Comparison of ENCODE assay signal across 14 cellular contexts in the genomic region with DNA sequence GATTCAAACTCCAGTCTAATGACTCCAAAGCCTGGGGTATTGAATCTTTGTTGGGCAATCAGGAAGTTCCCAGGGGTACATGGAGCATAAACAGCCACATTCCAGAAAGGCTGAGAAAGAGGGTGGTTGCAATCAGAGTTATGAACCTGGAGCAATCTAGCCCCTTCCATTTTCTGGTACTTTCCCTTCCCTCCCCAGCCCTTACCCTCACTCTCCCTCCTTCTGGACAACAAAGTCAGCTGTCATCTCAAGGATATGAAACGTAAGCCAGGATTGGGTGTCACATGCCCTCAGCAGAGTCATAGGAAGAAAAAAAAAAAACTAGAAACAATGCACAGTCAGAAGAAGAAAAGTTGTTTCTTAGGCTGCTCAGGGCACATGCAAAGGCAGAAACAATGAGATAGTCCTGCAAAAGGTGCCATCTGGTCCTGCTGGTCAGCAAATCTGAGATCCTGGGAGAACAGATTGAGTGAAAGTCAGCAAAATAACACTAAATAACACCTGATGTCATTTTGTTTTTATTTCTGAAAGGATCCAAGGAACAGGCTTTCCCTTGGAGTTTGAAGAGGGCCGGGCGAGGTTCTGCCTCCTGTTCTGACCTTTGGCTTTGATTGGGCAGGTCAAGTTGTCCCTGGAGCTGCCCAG. TPM values are rescaled to one million over a fixed set of nuclear protein-coding genes. Genes with fewer than 3 reads are reported as not detected.
A peak's percentile ranks its signal among the peaks of the same experiment; 100 is the strongest.
DNase-seq lines count a peak whose midpoint lies in the region; ATAC-seq, FAIRE-seq and TF ChIP-seq lines count a peak whose summit lies in the region.
"Had no signal": no experiment of that assay in that cellular context is flagged by ENCODE, and none has a peak within 500 bp of the region (broad histone marks: within the 10 kb centered on the region; RNA-seq: fewer than 3 reads in every experiment).

No MANE protein-coding gene starts in this region.

- WGBS in right cardiac atrium = 60% methylated on average over 3 of the region's 3 CpGs
- WGBS in tibial nerve, 2 donors = 55 to 63% methylated on average over 3 of the region's 3 CpGs

- H3K27me3 ChIP-seq in cardiac muscle cell (no peaks in the 10 kb centered on the region), right cardiac atrium (ENCODE audit: control insufficient read depth, insufficient read depth) (no peaks in the 10 kb centered on the region), bronchial epithelial cell (ENCODE audit: control insufficient read depth, insufficient read depth, low read length) (no peaks in the 10 kb centered on the region), tibial nerve (no peaks in the 10 kb centered on the region)
- H3K27me3 ChIP-seq: spleen, vagina had no signal

- H3K4me1 ChIP-seq in cardiac muscle cell (ENCODE audit: low read depth) = peaks cover 4% of the 10 kb centered on the region
- no peaks in the 10 kb centered on the region for H3K4me1 ChIP-seq in right cardiac atrium (ENCODE audit: control insufficient read depth, insufficient read depth, low read length)
- H3K4me1 ChIP-seq in tibial nerve = no peaks in the 10 kb centered on the region
- H3K4me1 ChIP-seq: spleen, vagina had no signal

- no peak for TF ChIP-seq EP300 in tibial nerve (IDR thresholded peaks at IDR 0.05)

- H3K27ac ChIP-seq in cardiac muscle cell (peak overlapping the region; percentile 26), right cardiac atrium (ENCODE audit: low read length) (no peak overlapping the region), tibial nerve (no peak overlapping the region)
- H3K27ac ChIP-seq: spleen, vagina had no signal

- TF ChIP-seq POLR2A in tibial nerve (IDR thresholded peaks at IDR 0.05) = no peak

- H3K9me3 ChIP-seq in cardiac muscle cell (ENCODE audit: low read depth) (no peaks in the 10 kb centered on the region), right cardiac atrium (ENCODE audit: control insufficient read depth, low read length) (no peaks in the 10 kb centered on the region), tibial nerve (no peaks in the 10 kb centered on the region)
- H3K9me3 ChIP-seq: vagina had no signal

- peak in 1 of 2 donors; percentile 42 for DNase-seq in cardiac muscle cell (ENCODE audit: low read depth in 1 of 2, low spot score in 1 of 2)
- no peak for DNase-seq in right cardiac atrium
- DNase-seq in bronchial epithelial cell (ENCODE audit: low read depth) = peak; percentile 78
- peak; percentile 47 for DNase-seq in kidney glomerular epithelial cell (lab: John Stamatoyannopoulos, UW)
- no peak for DNase-seq in NCI-H2227 (lab: John Stamatoyannopoulos, UW; ENCODE audit: unreplicated experiment)
- no peak for DNase-seq in tibial nerve (ENCODE audit: low spot score in 2 of 2)
- no peak for DNase-seq in nucleus accumbens (lab: John Stamatoyannopoulos, UW)
- DNase-seq: activated CD4-positive, alpha-beta T cell treated with anti-CD3 and anti-CD28 coated beads for 4 hours; KG1; naive thymus-derived CD4-positive, alpha-beta T cell; spleen had no signal

- H3K4me3 ChIP-seq in cardiac muscle cell (no peak overlapping the region), right cardiac atrium (ENCODE audit: low read length) (no peak overlapping the region), bronchial epithelial cell (ENCODE audit: low read depth, low read length) (no peak overlapping the region), tibial nerve (no peak overlapping the region)
- H3K4me3 ChIP-seq: spleen, vagina had no signal

- intact Hi-C loops in right cardiac atrium (cut with DNase I) = no loop called here

- ATAC-seq in right cardiac atrium = no peak
- no peak for ATAC-seq in HG02798 (IDR thresholded peaks at IDR 0.05; ENCODE audit: poor library complexity, unreplicated experiment)
- ATAC-seq: naive thymus-derived CD4-positive, alpha-beta T cell had no signal

- FAIRE-seq in bronchial epithelial cell (lab: Jason Lieb, UNC) = no peak
- FAIRE-seq: islet of Langerhans had no signal

- no peaks in the 10 kb centered on the region for H3K36me3 ChIP-seq in cardiac muscle cell
- H3K36me3 ChIP-seq in bronchial epithelial cell (ENCODE audit: control insufficient read depth, insufficient read depth, low read length) = no peaks in the 10 kb centered on the region
- H3K36me3 ChIP-seq in tibial nerve = no peaks in the 10 kb centered on the region
- H3K36me3 ChIP-seq: spleen, vagina had no signal

- TF ChIP-seq CTCF in cardiac muscle cell (IDR thresholded peaks at IDR 0.05; ENCODE audit: low read depth, low read length) = no peak
- no peak for TF ChIP-seq CTCF in bronchial epithelial cell (IDR thresholded peaks at IDR 0.05; ENCODE audit: insufficient read depth, low read length, severe bottlenecking)
- no peak for TF ChIP-seq CTCF in tibial nerve (IDR thresholded peaks at IDR 0.05)

RNA-seq across cellular contexts. Expression of a gene that starts 27.1 kb away (rescaled TPM):
- 0.09 and 0.42 TPM in 2 replicates for total RNA-seq in cardiac muscle cell
- 0.09 and 0.37 TPM in 2 replicates for polyA plus RNA-seq in cardiac muscle cell
- 10 to 100 TPM in 1 of 4 donors, 1 to 10 TPM in 3; 1.3 to 11.8 (median 6.6) TPM for total RNA-seq in right cardiac atrium
- 3.6 TPM for polyA plus RNA-seq in right cardiac atrium
- total RNA-seq in bronchial epithelial cell = 0.26 and 1.2 TPM in 2 replicates
- 1 to 10 TPM in 3 of 4 donors, not detected in 1; 2.7 to 6.1 (median 5.7) TPM for total RNA-seq in tibial nerve

RNA-seq across cellular contexts. Expression of a gene that starts 49.5 kb away (rescaled TPM):
- total RNA-seq in cardiac muscle cell (0.67 and 1.8 TPM in 2 replicates), right cardiac atrium (under 1 TPM in 2 of 4 donors, not detected in 2; 0.37 to 0.82 TPM), bronchial epithelial cell (20.4 and 111 TPM in 2 replicates), tibial nerve (1 to 10 TPM in 1 of 4 donors, under 1 TPM in 1, not detected in 2; 0.39 to 1.2 TPM)
- polyA plus RNA-seq in cardiac muscle cell (0.59 and 0.92 TPM in 2 replicates), right cardiac atrium (0.34 TPM)

Comparison
In these comparisons a context has a peak if more than half of its experiments do, and no peak if none do; other contexts are left out.
1. DNase-seq: peak in bronchial epithelial cell (single experiment) and kidney glomerular epithelial cell (single experiment); none in right cardiac atrium (0 of 3), NCI-H2227 (single experiment), tibial nerve (0 of 2) and nucleus accumbens (0 of 56).